Comparison of ENCODE assay signal across 25 cellular contexts in the genomic region with DNA sequence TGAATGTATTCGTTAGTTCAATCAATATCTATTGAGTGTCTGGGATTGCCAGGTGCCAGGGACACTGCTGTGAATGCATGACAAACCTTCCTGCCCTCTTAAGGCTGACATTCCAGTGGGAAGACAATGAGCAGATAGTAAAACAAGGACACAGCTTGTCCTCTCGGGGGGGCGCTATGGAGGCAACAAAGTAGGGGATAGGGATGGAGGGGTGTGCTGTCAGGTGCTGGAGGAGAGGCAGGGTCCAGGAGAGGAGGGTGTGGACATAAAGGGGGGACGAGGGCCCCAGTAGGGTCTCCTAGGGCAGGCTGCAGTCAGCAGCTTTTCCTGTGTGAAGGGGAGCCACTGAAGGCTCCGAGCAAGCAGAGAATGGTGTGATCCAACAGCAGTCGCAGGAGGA.
"Had no signal": no experiment of that assay in that cellular context is flagged by ENCODE, and none has a peak within 500 bp of the region (broad histone marks: within the 10 kb centered on the region; RNA-seq: fewer than 3 reads in every experiment).

No MANE protein-coding gene starts in this region.

- ATAC-seq: effector memory CD8-positive, alpha-beta T cell; esophagus mucosa; foreskin keratinocyte; gastroesophageal sphincter; stimulated activated memory B cell treated with anti-CD40 and anti-IgM and Interleukin-4, amounts not matched to agents 10 μg/mL and 1 μg/mL and 100 μg/mL, for 72 hours; stimulated activated naive CD8-positive, alpha-beta T cell treated with anti-CD3 and anti-CD28 coated beads, Interleukin-15, Interleukin-2, amounts not matched to agents 100 U/mL and 50 U/mL, for 24 hours had no signal

- H2AFZ ChIP-seq: parathyroid adenoma had no signal

- H3K27ac ChIP-seq: epithelial cell of prostate, foreskin keratinocyte, gastroesophageal sphincter, parathyroid adenoma, prostate gland, right atrium auricular region, sigmoid colon, thoracic aorta, tibial nerve, upper lobe of left lung had no signal

- H3K36me3 Mint-ChIP-seq: natural killer cell treated with Interleukin-12 subunit alpha and Interleukin-12 subunit beta and Interleukin-15 and Interleukin-18, amount 100 ng/mL, for 72 hours; stimulated activated memory B cell treated with anti-CD40 and anti-IgM and Interleukin-4, amounts not matched to agents 10 μg/mL and 1 μg/mL and 100 μg/mL, for 72 hours had no signal

- H3K36me3 ChIP-seq: gastroesophageal sphincter, prostate gland, right atrium auricular region, sigmoid colon, thoracic aorta, tibial nerve, upper lobe of left lung had no signal

- H3K4me3 Mint-ChIP-seq: effector memory CD8-positive, alpha-beta T cell; memory B cell; natural killer cell treated with Interleukin-12 subunit alpha and Interleukin-12 subunit beta and Interleukin-15 and Interleukin-18, amount 100 ng/mL, for 72 hours; neural crest cell; stimulated activated memory B cell treated with anti-CD40 and anti-IgM and Interleukin-4, amounts not matched to agents 10 μg/mL and 1 μg/mL and 100 μg/mL, for 72 hours had no signal

- H3K4me1 ChIP-seq: foreskin keratinocyte, parathyroid adenoma, prostate gland, right atrium auricular region had no signal

- H3K9me3 ChIP-seq: prostate gland, thoracic aorta had no signal

- H3K4me1 Mint-ChIP-seq: memory B cell; neural crest cell; stimulated activated memory B cell treated with anti-CD40 and anti-IgM and Interleukin-4, amounts not matched to agents 10 μg/mL and 1 μg/mL and 100 μg/mL, for 72 hours had no signal

- FAIRE-seq: keratinocyte, urothelium cell line had no signal

- H3K9ac ChIP-seq: parathyroid adenoma had no signal

- H3K27me3 ChIP-seq: foreskin keratinocyte, right atrium auricular region, sigmoid colon, upper lobe of left lung had no signal

- DNase-seq: cerebellar nuclear complex; cortex of kidney; effector memory CD8-positive, alpha-beta T cell; foreskin keratinocyte; hypothalamus; sigmoid colon; stimulated activated CD4-positive, alpha-beta T cell treated with anti-CD3 and anti-CD28 coated beads, Interleukin-2, amount 100 ng/mL, for 24 hours; stimulated activated CD4-positive, alpha-beta T cell treated with anti-CD3 and anti-CD28 coated beads, Interleukin-4, amount 100 ng/mL, for 24 hours; stimulated activated naive CD8-positive, alpha-beta T cell treated with anti-CD3 and anti-CD28 coated beads, Interleukin-15, Interleukin-2, amounts not matched to agents 100 U/mL and 50 U/mL, for 24 hours; upper lobe of left lung had no signal

- H3K27ac Mint-ChIP-seq: effector memory CD8-positive, alpha-beta T cell; memory B cell; natural killer cell treated with Interleukin-12 subunit alpha and Interleukin-12 subunit beta and Interleukin-15 and Interleukin-18, amount 100 ng/mL, for 72 hours; stimulated activated memory B cell treated with anti-CD40 and anti-IgM and Interleukin-4, amounts not matched to agents 10 μg/mL and 1 μg/mL and 100 μg/mL, for 72 hours had no signal

- H3K4me3 ChIP-seq: gastroesophageal sphincter, lung, prostate gland, right atrium auricular region, sigmoid colon, thoracic aorta, tibial nerve, upper lobe of left lung had no signal

- H3K79me2 ChIP-seq: parathyroid adenoma had no signal
